ENCODE assay signal across 14 cellular contexts in genomic region chr3:167728176-167728575, GRCh38. TPM values are rescaled to one million over a fixed set of nuclear protein-coding genes. Genes with fewer than 3 reads are reported as not detected.
DNase-seq lines count a peak whose midpoint lies in the region; ATAC-seq, FAIRE-seq and TF ChIP-seq lines count a peak whose summit lies in the region.
"Had no signal": no experiment of that assay in that cellular context is flagged by ENCODE, and none has a peak within 500 bp of the region (broad histone marks: within the 10 kb centered on the region; RNA-seq: fewer than 3 reads in every experiment).

No MANE protein-coding gene starts in this region.

- no peak overlapping the region for H3K4me3 Mint-ChIP-seq in activated CD8-positive, alpha-beta T cell treated with anti-CD3 and anti-CD28 coated beads for 36 hours
- H3K4me3 Mint-ChIP-seq: activated naive CD4-positive, alpha-beta T cell treated with anti-CD3 and anti-CD28 coated beads, Interleukin-2, amount 10 ng/mL, durations not matched to agents 7 days and 5 days; nephron progenitor cell; stimulated activated naive CD8-positive, alpha-beta T cell treated with anti-CD3 and anti-CD28 coated beads, Interleukin-15, Interleukin-2, amounts not matched to agents 100 ng/mL and 50 ng/mL, for 24 hours had no signal

- CTCF ChIA-PET in activated CD8-positive, alpha-beta T cell treated with anti-CD3 and anti-CD28 coated beads for 36 hours (lab: Charles Lee), result no interaction called here

- no peak for TF ChIP-seq CTCF in activated CD8-positive, alpha-beta T cell treated with anti-CD3 and anti-CD28 coated beads for 36 hours (IDR thresholded peaks at IDR 0.05)

- peak; percentile 95 for FAIRE-seq in H54 (lab: Jason Lieb, UNC)

- no peaks in the 10 kb centered on the region for H3K9me3 Mint-ChIP-seq in activated CD8-positive, alpha-beta T cell treated with anti-CD3 and anti-CD28 coated beads for 36 hours
- H3K9me3 Mint-ChIP-seq: activated naive CD4-positive, alpha-beta T cell treated with anti-CD3 and anti-CD28 coated beads, Interleukin-2, amount 10 ng/mL, durations not matched to agents 7 days and 5 days; nephron progenitor cell; stimulated activated naive CD8-positive, alpha-beta T cell treated with anti-CD3 and anti-CD28 coated beads, Interleukin-15, Interleukin-2, amounts not matched to agents 100 ng/mL and 50 ng/mL, for 24 hours had no signal

- POLR2A ChIA-PET in activated CD8-positive, alpha-beta T cell treated with anti-CD3 and anti-CD28 coated beads for 36 hours (lab: Charles Lee), result no interaction called here

- H3K4me1 Mint-ChIP-seq in activated CD8-positive, alpha-beta T cell treated with anti-CD3 and anti-CD28 coated beads for 36 hours (ENCODE audit: low read depth), result peaks cover 65% of the 10 kb centered on the region

- DNase-seq in A172 (ENCODE audit: low spot score) (peak; percentile 16), H54 (ENCODE audit: insufficient read length, low spot score) (peak; percentile 30), amniotic stem cell (lab: John Stamatoyannopoulos, UW) (peak; percentile 62), glomerular visceral epithelial cell (ENCODE audit: extremely low spot score) (peak; percentile 65), COR-L47 (lab: John Stamatoyannopoulos, UW) (no peak)
- DNase-seq in activated T-cell treated with anti-CD3 and anti-CD28 coated beads, Interleukin-2, amount 50 U/mL, for 1 hour, result no peak
- DNase-seq in activated CD8-positive, alpha-beta T cell treated with anti-CD3 and anti-CD28 coated beads for 36 hours, result no peak
- no peak for DNase-seq in stimulated activated CD4-positive, alpha-beta T cell treated with anti-CD3 and anti-CD28 coated beads, Interleukin-15, amount 100 ng/mL, for 24 hours
- DNase-seq: activated naive CD4-positive, alpha-beta T cell treated with anti-CD3 and anti-CD28 coated beads, Interleukin-2, amount 10 ng/mL, durations not matched to agents 7 days and 5 days; effector memory CD4-positive, alpha-beta T cell; NCI-H1048; NCI-H524 treated with DMSO at 0.1 percent for 48 hours; nephron progenitor cell had no signal

- peaks cover 10% of the 10 kb centered on the region for H3K36me3 Mint-ChIP-seq in activated CD8-positive, alpha-beta T cell treated with anti-CD3 and anti-CD28 coated beads for 36 hours (ENCODE audit: low read depth)

- TF ChIP-seq POLR2A in H54 (IDR thresholded peaks at IDR 0.05; ENCODE audit: low read depth, low read length), result no peak

- H3K27me3 Mint-ChIP-seq in activated CD8-positive, alpha-beta T cell treated with anti-CD3 and anti-CD28 coated beads for 36 hours, result no peaks in the 10 kb centered on the region
- H3K27me3 Mint-ChIP-seq: activated naive CD4-positive, alpha-beta T cell treated with anti-CD3 and anti-CD28 coated beads, Interleukin-2, amount 10 ng/mL, durations not matched to agents 7 days and 5 days; stimulated activated naive CD8-positive, alpha-beta T cell treated with anti-CD3 and anti-CD28 coated beads, Interleukin-15, Interleukin-2, amounts not matched to agents 100 ng/mL and 50 ng/mL, for 24 hours had no signal

- no peak overlapping the region for H3K27ac Mint-ChIP-seq in activated CD8-positive, alpha-beta T cell treated with anti-CD3 and anti-CD28 coated beads for 36 hours
- H3K27ac Mint-ChIP-seq: activated naive CD4-positive, alpha-beta T cell treated with anti-CD3 and anti-CD28 coated beads, Interleukin-2, amount 10 ng/mL, durations not matched to agents 7 days and 5 days; nephron progenitor cell; stimulated activated naive CD8-positive, alpha-beta T cell treated with anti-CD3 and anti-CD28 coated beads, Interleukin-15, Interleukin-2, amounts not matched to agents 100 ng/mL and 50 ng/mL, for 24 hours had no signal

- ATAC-seq in activated CD8-positive, alpha-beta T cell treated with anti-CD3 and anti-CD28 coated beads for 36 hours, result no peak

- intact Hi-C loops in activated CD8-positive, alpha-beta T cell treated with anti-CD3 and anti-CD28 coated beads for 36 hours (cut with micrococcal nuclease), result no loop called here

RNA-seq across cellular contexts. Expression of gene PDCD10, which starts 6.5 kb away (rescaled TPM):
- 116 and 118 TPM in 2 replicates for total RNA-seq in A172 (2014; rRNA removed; shearing (Covaris generic))
- 10 to 100 TPM; 68.9 to 74.0 TPM for total RNA-seq in activated CD8-positive, alpha-beta T cell treated with anti-CD3 and anti-CD28 coated beads for 36 hours

RNA-seq across cellular contexts. Expression of gene SERPINI1, which starts 7.3 kb away (rescaled TPM):
- 1.9 and 3.3 TPM in 2 replicates for total RNA-seq in A172 (2014; rRNA removed; shearing (Covaris generic))
- total RNA-seq in activated CD8-positive, alpha-beta T cell treated with anti-CD3 and anti-CD28 coated beads for 36 hours, result 1 to 10 TPM in 1 of 2 experiments, under 1 TPM in 1; 0.83 to 1.0 TPM

Comparison
In these comparisons a context has a peak if more than half of its experiments do, and no peak if none do; other contexts are left out.
1. DNase-seq: peak in A172 (single experiment), H54 (single experiment), amniotic stem cell (single experiment) and glomerular visceral epithelial cell (single experiment); none in activated T-cell treated with anti-CD3 and anti-CD28 coated beads, Interleukin-2, amount 50 U/mL, for 1 hour (single experiment), COR-L47 (single experiment), activated CD8-positive, alpha-beta T cell treated with anti-CD3 and anti-CD28 coated beads for 36 hours (single experiment) and stimulated activated CD4-positive, alpha-beta T cell treated with anti-CD3 and anti-CD28 coated beads, Interleukin-15, amount 100 ng/mL, for 24 hours (single experiment).